11 cellular contexts compared by ENCODE assay signal in genomic region chr7:50734246-50734645, GRCh38.
"Had no signal": no experiment of that assay in that cellular context is flagged by ENCODE, and none has a peak within 500 bp of the region (broad histone marks: within the 10 kb centered on the region; RNA-seq: fewer than 3 reads in every experiment).

No MANE protein-coding gene starts in this region.

- ATAC-seq: activated CD4-positive, CD25-positive, alpha-beta regulatory T cell treated with anti-CD3 and anti-CD28 coated beads, Interleukin-2, amount 50 U/mL, for 24 hours; naive thymus-derived CD8-positive, alpha-beta T cell had no signal

- H3K4me3 ChIP-seq: transverse colon had no signal

- H3K9me3 ChIP-seq: transverse colon had no signal

- H3K27ac ChIP-seq: transverse colon had no signal

- H3K36me3 ChIP-seq: transverse colon had no signal

- H3K27me3 ChIP-seq: transverse colon had no signal

- DNase-seq: activated naive CD4-positive, alpha-beta T cell; activated naive CD8-positive, alpha-beta T cell treated with anti-CD3 and anti-CD28 coated beads, Interleukin-2, amount 10 ng/mL, durations not matched to agents 7 days and 5 days; activated T-cell treated with anti-CD3 and anti-CD28 coated beads for 4 hours; effector memory CD4-positive, alpha-beta T cell; naive thymus-derived CD8-positive, alpha-beta T cell; stimulated activated CD4-positive, alpha-beta T cell treated with anti-CD3 and anti-CD28 coated beads, Interleukin-15, amount 100 ng/mL, for 24 hours; stimulated activated CD4-positive, alpha-beta T cell treated with anti-CD3 and anti-CD28 coated beads, Interleukin-4, amount 100 ng/mL, for 1 hour; stimulated activated naive CD4-positive, alpha-beta T cell treated with Interleukin-2 at 50 U/mL for 16 hours; T1000; transverse colon had no signal
